ENCODE assay signal across 8 cellular contexts in the genomic region with DNA sequence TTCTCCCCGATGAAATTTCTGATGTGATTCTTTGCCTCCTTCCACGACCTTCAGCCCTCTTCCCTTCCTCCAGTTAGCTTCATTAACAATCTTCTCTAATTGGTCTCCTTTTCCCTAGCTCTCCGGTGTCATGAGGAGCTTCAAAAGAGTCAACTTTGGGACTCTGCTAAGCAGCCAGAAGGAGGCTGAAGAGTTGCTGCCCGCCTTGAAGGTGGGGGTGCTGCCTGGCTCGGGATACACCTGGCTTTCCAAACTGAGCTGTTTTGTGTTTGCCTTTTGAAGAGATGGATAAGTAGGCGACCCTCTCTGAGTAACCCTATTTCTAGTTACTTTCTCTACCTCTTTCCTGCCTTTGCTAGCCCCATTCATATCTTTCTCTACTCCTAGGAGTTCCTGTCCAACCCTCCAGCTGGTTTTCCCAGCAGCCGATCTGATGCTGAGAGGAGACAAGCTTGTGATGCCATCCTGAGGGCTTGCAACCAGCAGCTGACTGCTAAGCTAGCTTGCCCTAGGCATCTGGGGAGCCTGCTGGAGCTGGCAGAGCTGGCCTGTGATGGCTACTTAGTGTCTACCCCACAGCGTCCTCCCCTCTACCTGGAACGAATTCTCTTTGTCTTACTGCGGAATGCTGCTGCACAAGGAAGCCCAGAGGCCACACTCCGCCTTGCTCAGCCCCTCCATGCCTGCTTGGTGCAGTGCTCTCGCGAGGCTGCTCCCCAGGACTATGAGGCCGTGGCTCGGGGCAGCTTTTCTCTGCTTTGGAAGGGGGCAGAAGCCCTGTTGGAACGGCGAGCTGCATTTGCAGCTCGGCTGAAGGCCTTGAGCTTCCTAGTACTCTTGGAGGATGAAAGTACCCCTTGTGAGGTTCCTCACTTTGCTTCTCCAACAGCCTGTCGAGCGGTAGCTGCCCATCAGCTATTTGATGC. TPM values are rescaled to one million over a fixed set of nuclear protein-coding genes. Genes with fewer than 3 reads are reported as not detected.
DNase-seq lines count a peak whose midpoint lies in the region; ATAC-seq, FAIRE-seq and TF ChIP-seq lines count a peak whose summit lies in the region.

No MANE protein-coding gene starts in this region.

- in situ Hi-C loops in astrocyte of the spinal cord (cut with HindIII; ENCODE audit: low sequenced_read_pairs), result no loop called here

- TF ChIP-seq CTCF in astrocyte of the spinal cord (IDR thresholded peaks at IDR 0.05; ENCODE audit: low read depth, low read length), result no peak

- 74% methylated on average over 16 to 17 of the region's 20 CpGs for WGBS in mesodermal cell (ENCODE audit: insufficient coverage in 2 of 2), 2 experiments

- peaks cover 20% of the 10 kb centered on the region for H3K4me1 ChIP-seq in mesodermal cell (ENCODE audit: control insufficient read depth, insufficient read depth, low read length, poor library complexity, severe bottlenecking)

- no peak for FAIRE-seq in H54 (lab: Jason Lieb, UNC)

- H3K4me3 ChIP-seq in astrocyte of the spinal cord (ENCODE audit: low read depth, low read length) (peak overlapping the region; percentile 69), mesodermal cell (ENCODE audit: extremely low read depth, insufficient read depth, low read length, poor library complexity, severe bottlenecking) (peak overlapping the region; percentile 62)

- DNase-seq in AG20443 (ENCODE audit: low spot score) (peak; percentile 34), astrocyte of the spinal cord (ENCODE audit: low read depth, low spot score) (peak; percentile 15), KG1 (lab: John Stamatoyannopoulos, UW) (no peak), H54 (ENCODE audit: insufficient read length, low spot score) (no peak), NCI-H510A treated with DMSO at 0.1 percent for 48 hours (lab: John Stamatoyannopoulos, UW) (no peak)

- no peak overlapping the region for H3K27ac ChIP-seq in mesodermal cell (ENCODE audit: low read depth, low read length, severe bottlenecking)

- H3K9me3 ChIP-seq in mesodermal cell (ENCODE audit: control insufficient read depth, low read length), result no peaks in the 10 kb centered on the region

- H3K36me3 ChIP-seq in mesodermal cell (ENCODE audit: control insufficient read depth, insufficient read depth, low read length), result peaks cover 36% of the 10 kb centered on the region

- ATAC-seq in HG02884 (IDR thresholded peaks at IDR 0.05; ENCODE audit: unreplicated experiment) (peak; percentile 5), GM21737 (IDR thresholded peaks at IDR 0.05; ENCODE audit: unreplicated experiment) (no peak)

- no peak for TF ChIP-seq POLR2A in H54 (IDR thresholded peaks at IDR 0.05; ENCODE audit: low read depth, low read length)

RNA-seq across cellular contexts. Expression of a gene that starts 0.8 kb away (rescaled TPM):
- 22.4 TPM for polyA plus RNA-seq in mesodermal cell (2013, experiment 1 of 2)
- polyA plus RNA-seq in mesodermal cell (2013, experiment 2 of 2), result 21.1 TPM

RNA-seq across cellular contexts. Expression of a gene that starts 26.4 kb away (rescaled TPM):
- 554 TPM for polyA plus RNA-seq in mesodermal cell (2013, experiment 1 of 2)
- 537 TPM for polyA plus RNA-seq in mesodermal cell (2013, experiment 2 of 2)

RNA-seq across cellular contexts. Expression of a gene that starts 30.6 kb away (rescaled TPM):
- polyA plus RNA-seq in mesodermal cell (2013, experiment 1 of 2), result 57.8 TPM
- polyA plus RNA-seq in mesodermal cell (2013, experiment 2 of 2), result 56.8 TPM

RNA-seq across cellular contexts. Expression of a gene that starts 36.9 kb away (rescaled TPM):
- 39.7 TPM for polyA plus RNA-seq in mesodermal cell (2013, experiment 1 of 2)
- polyA plus RNA-seq in mesodermal cell (2013, experiment 2 of 2), result 36.9 TPM

RNA-seq across cellular contexts. Expression of a gene that starts 52.5 kb away (rescaled TPM):
- 61.1 TPM for polyA plus RNA-seq in mesodermal cell (2013, experiment 1 of 2)
- 59.7 TPM for polyA plus RNA-seq in mesodermal cell (2013, experiment 2 of 2)

Comparison
In these comparisons a context has a peak if more than half of its experiments do, and no peak if none do; other contexts are left out.
1. DNase-seq: peak in AG20443 (single experiment) and astrocyte of the spinal cord (single experiment); none in KG1 (single experiment), H54 (single experiment) and NCI-H510A treated with DMSO at 0.1 percent for 48 hours (single experiment).